Comparison of ENCODE assay signal across 1 cellular context in genomic region chr3:150407051-150407817, GRCh38.
TF ChIP-seq lines count a peak whose summit lies in the region.

No MANE protein-coding gene starts in this region.

TF ChIP-seq in IMR-90, 13 proteins besides CTCF, POLR2A, EP300 and RAD21 (continued from another document):
- TF ChIP-seq USF2 (IDR thresholded peaks at IDR 0.05; ENCODE audit: low read depth, low read length) (no peak), RFX5 (IDR thresholded peaks at IDR 0.05; ENCODE audit: low read depth, low read length) (no peak), CHD1 (IDR thresholded peaks at IDR 0.05; ENCODE audit: low read depth, low read length) (no peak), ELK1 (IDR thresholded peaks at IDR 0.05; ENCODE audit: borderline replicate concordance, low read depth, low read length) (no peak)
